Comparison of ENCODE assay signal across 14 cellular contexts in the genomic region with DNA sequence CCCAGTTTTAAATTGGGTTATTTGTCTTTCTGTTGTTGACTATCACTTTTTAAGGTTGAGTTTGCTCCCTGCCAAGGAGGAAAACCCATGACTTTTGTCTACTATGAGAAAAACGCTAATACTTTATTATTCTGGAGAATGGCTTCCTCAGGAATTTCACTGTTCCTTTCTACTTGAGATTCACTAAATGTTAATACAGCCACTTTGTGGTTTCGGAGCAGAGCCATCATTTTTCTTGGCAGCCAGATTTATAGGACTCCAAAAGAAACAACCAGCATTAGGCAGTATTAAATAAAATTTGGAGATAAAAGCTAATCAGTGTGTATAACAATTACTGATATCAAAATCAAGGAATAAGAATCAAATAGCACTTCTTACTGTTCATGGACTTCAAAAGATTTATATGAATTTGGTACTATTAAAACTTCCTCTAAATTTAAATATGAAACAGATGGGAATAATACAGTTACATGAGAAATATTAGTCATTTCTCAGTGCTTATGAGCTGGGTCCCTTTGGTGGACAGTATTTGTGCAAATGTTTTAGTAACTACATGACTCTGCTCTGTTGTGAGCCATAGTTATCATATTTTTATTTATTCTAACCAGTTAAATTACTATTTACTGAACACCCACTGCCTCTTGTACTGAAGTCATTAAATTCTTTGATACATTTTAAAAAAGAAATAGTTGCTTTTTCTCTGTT.
DNase-seq lines count a peak whose midpoint lies in the region; ATAC-seq and TF ChIP-seq lines count a peak whose summit lies in the region.
"Had no signal": no experiment of that assay in that cellular context is flagged by ENCODE, and none has a peak within 500 bp of the region (broad histone marks: within the 10 kb centered on the region; RNA-seq: fewer than 3 reads in every experiment).

No MANE protein-coding gene starts in this region.

- H3K27ac ChIP-seq in hepatocyte: no peak overlapping the region
- H3K27ac ChIP-seq: C4-2B had no signal

- no peaks in the 10 kb centered on the region for H3K36me3 ChIP-seq in hepatocyte (replicated peaks; ENCODE audit: insufficient read depth, low read depth)
- H3K36me3 ChIP-seq: HAP-1 had no signal

- no peak overlapping the region for H3K4me3 ChIP-seq in hepatocyte
- H3K4me3 ChIP-seq: HAP-1, K562 had no signal

- H3K4me1 ChIP-seq in hepatocyte (ENCODE audit: insufficient read depth): peaks cover 7% of the 10 kb centered on the region

- peaks cover 54% of the 10 kb centered on the region for H3K4me1 Mint-ChIP-seq in HFFc6 (ENCODE audit: low read depth)
- peaks cover 25% of the 10 kb centered on the region for H3K4me1 Mint-ChIP-seq in chondrocyte (ENCODE audit: low read depth)

- no peaks in the 10 kb centered on the region for H3K79me2 ChIP-seq in hepatocyte

- no peaks in the 10 kb centered on the region for H3K27me3 ChIP-seq in hepatocyte

- no peak for ATAC-seq in HG02840 (IDR thresholded peaks at IDR 0.05; ENCODE audit: low FRiP score, unreplicated experiment)
- ATAC-seq in activated naive CD4-positive, alpha-beta T cell treated with anti-CD3 and anti-CD28 coated beads, Interleukin-2, amount 50 U/mL, for 72 hours: no peak
- ATAC-seq: K562 had no signal

- H3K9me3 ChIP-seq in hepatocyte (ENCODE audit: low read depth): no peaks in the 10 kb centered on the region
- H3K9me3 ChIP-seq: HAP-1 had no signal

- H4K20me1 ChIP-seq in hepatocyte (ENCODE audit: insufficient read depth, poor library complexity, severe bottlenecking): no peaks in the 10 kb centered on the region

- no peaks in the 10 kb centered on the region for H3K9me2 ChIP-seq in hepatocyte (replicated peaks; ENCODE audit: insufficient read depth)

- peaks cover 2% of the 10 kb centered on the region for H3K36me3 Mint-ChIP-seq in HFFc6 (ENCODE audit: low read depth)
- peaks cover 3% of the 10 kb centered on the region for H3K36me3 Mint-ChIP-seq in chondrocyte (ENCODE audit: low read depth)
- H3K36me3 Mint-ChIP-seq in activated naive CD4-positive, alpha-beta T cell treated with anti-CD3 and anti-CD28 coated beads, Interleukin-2, amount 50 U/mL, for 72 hours: peaks cover 28 to 31% of the 10 kb centered on the region in 2 donors

- peak overlapping the region; percentile 18 for H3K4me2 ChIP-seq in hepatocyte

- no peak overlapping the region for H2AFZ ChIP-seq in hepatocyte

- no peaks in the 10 kb centered on the region for H3K9me3 Mint-ChIP-seq in HFFc6
- H3K9me3 Mint-ChIP-seq in chondrocyte (ENCODE audit: low read depth): no peaks in the 10 kb centered on the region
- peaks cover 6 to 7% of the 10 kb centered on the region in 2 donors for H3K9me3 Mint-ChIP-seq in activated naive CD4-positive, alpha-beta T cell treated with anti-CD3 and anti-CD28 coated beads, Interleukin-2, amount 50 U/mL, for 72 hours

- H3K4me3 Mint-ChIP-seq in HFFc6: no peak overlapping the region
- no peak overlapping the region for H3K4me3 Mint-ChIP-seq in chondrocyte (ENCODE audit: unreplicated experiment)

- no peak for DNase-seq in HFFc6
- DNase-seq in chondrocyte (ENCODE audit: low spot score): no peak
- DNase-seq in hepatocyte (ENCODE audit: low spot score): no peak
- no peak for DNase-seq in Ammon's horn (ENCODE audit: low spot score)
- no peak for DNase-seq in RKO (ENCODE audit: low spot score)
- no peak for DNase-seq in activated naive CD4-positive, alpha-beta T cell treated with anti-CD3 and anti-CD28 coated beads, Interleukin-2, amount 50 U/mL, for 72 hours (ENCODE audit: low spot score in 2 of 2)
- DNase-seq: DMS153, NCI-H1048, NCI-H446, SHP77 treated with DMSO at 0.1 percent for 48 hours had no signal

- peak overlapping the region; percentile 38; the same call in 1 of the 2 replicates for H3K27ac Mint-ChIP-seq in HFFc6
- H3K27ac Mint-ChIP-seq in chondrocyte (ENCODE audit: unreplicated experiment): peak overlapping the region; percentile 41
- no peak overlapping the region for H3K27ac Mint-ChIP-seq in activated naive CD4-positive, alpha-beta T cell treated with anti-CD3 and anti-CD28 coated beads, Interleukin-2, amount 50 U/mL, for 72 hours

- H3K27me3 Mint-ChIP-seq in HFFc6 (ENCODE audit: insufficient read depth) (peaks cover 2% of the 10 kb centered on the region; the same call in 1 of the 2 replicates), chondrocyte (ENCODE audit: low read depth) (no peaks in the 10 kb centered on the region)

- 64% methylated on average over 2 of the region's 2 CpGs for whole genome bisulfite sequencing in hepatocyte (ENCODE audit: low lambda C conversion rate, missing lambda C conversion rate)

- no peak for TF ChIP-seq CTCF in HFFc6 (IDR thresholded peaks at IDR 0.05)
- no peak for TF ChIP-seq CTCF in chondrocyte (IDR thresholded peaks at IDR 0.05)
- TF ChIP-seq CTCF in hepatocyte (IDR thresholded peaks at IDR 0.05; ENCODE audit: poor library complexity): no peak

Comparison
In these comparisons a context has a peak if more than half of its experiments do, and no peak if none do; other contexts are left out.
1. H3K27ac Mint-ChIP-seq: peak in HFFc6 (single experiment) and chondrocyte (single experiment); none in activated naive CD4-positive, alpha-beta T cell treated with anti-CD3 and anti-CD28 coated beads, Interleukin-2, amount 50 U/mL, for 72 hours (0 of 2).